In the genomic region with DNA sequence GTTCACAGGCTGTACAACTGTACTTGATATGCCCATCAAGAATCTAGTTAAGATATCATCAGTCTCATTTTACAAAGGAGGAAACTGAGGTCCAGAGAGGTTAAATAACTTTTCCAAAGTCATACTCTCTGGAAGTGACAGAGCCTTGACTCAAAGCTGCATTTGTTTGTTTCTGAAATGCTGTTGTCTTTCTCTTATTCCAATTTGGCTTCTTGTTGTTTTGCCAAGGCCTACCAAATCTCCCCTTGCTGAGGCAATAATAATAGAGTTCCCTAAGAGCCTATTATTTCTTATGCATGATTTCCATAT, we compare ENCODE assay signal across 19 cellular contexts.
"Had no signal": no experiment of that assay in that cellular context is flagged by ENCODE, and none has a peak within 500 bp of the region (broad histone marks: within the 10 kb centered on the region; RNA-seq: fewer than 3 reads in every experiment).

No MANE protein-coding gene starts in this region.

- H3K9me3 ChIP-seq: mucosa of descending colon, neutrophil, sigmoid colon, suprapubic skin, thyroid gland had no signal

- H3K27ac ChIP-seq: heart left ventricle, neutrophil, sigmoid colon, suprapubic skin, thyroid gland had no signal

- H3K4me1 Mint-ChIP-seq: naive thymus-derived CD8-positive, alpha-beta T cell had no signal

- H3K4me3 ChIP-seq: heart left ventricle, lung, mucosa of descending colon, sigmoid colon, suprapubic skin, thyroid gland had no signal

- H3K9me3 Mint-ChIP-seq: type B pancreatic cell had no signal

- H3K36me3 ChIP-seq: heart left ventricle, neutrophil, sigmoid colon, suprapubic skin, thyroid gland had no signal

- DNase-seq: effector CD4-positive, alpha-beta T cell; endodermal cell; heart left ventricle; hippocampal formation; left colon; left ventricle myocardium superior; mesendoderm; mucosa of descending colon; naive thymus-derived CD8-positive, alpha-beta T cell; posterior cingulate gyrus; sigmoid colon; small intestine; stimulated activated CD4-positive, alpha-beta T cell treated with anti-CD3 and anti-CD28 coated beads, Interleukin-12 subunit alpha, Interleukin-12 subunit beta, amount 100 ng/mL, for 4 hours; stimulated activated naive CD8-positive, alpha-beta T cell treated with anti-CD3 and anti-CD28 coated beads, Interleukin-15, Interleukin-2, amounts not matched to agents 100 U/mL and 50 U/mL, for 24 hours; thyroid gland had no signal

- H3K4me3 Mint-ChIP-seq: endodermal cell; naive thymus-derived CD8-positive, alpha-beta T cell; type B pancreatic cell had no signal

- H3K27ac Mint-ChIP-seq: endodermal cell; naive thymus-derived CD8-positive, alpha-beta T cell; type B pancreatic cell had no signal

- ATAC-seq: left ventricle myocardium superior; naive thymus-derived CD8-positive, alpha-beta T cell; stimulated activated naive CD8-positive, alpha-beta T cell treated with anti-CD3 and anti-CD28 coated beads, Interleukin-15, Interleukin-2, amounts not matched to agents 100 U/mL and 50 U/mL, for 24 hours had no signal

- H3K27me3 Mint-ChIP-seq: naive thymus-derived CD8-positive, alpha-beta T cell; type B pancreatic cell had no signal

- H3K4me1 ChIP-seq: heart left ventricle, sigmoid colon, suprapubic skin, thyroid gland had no signal

- H3K27me3 ChIP-seq: heart left ventricle, neutrophil, sigmoid colon, suprapubic skin, thyroid gland had no signal
